1 cellular context compared by ENCODE assay signal in the genomic region with DNA sequence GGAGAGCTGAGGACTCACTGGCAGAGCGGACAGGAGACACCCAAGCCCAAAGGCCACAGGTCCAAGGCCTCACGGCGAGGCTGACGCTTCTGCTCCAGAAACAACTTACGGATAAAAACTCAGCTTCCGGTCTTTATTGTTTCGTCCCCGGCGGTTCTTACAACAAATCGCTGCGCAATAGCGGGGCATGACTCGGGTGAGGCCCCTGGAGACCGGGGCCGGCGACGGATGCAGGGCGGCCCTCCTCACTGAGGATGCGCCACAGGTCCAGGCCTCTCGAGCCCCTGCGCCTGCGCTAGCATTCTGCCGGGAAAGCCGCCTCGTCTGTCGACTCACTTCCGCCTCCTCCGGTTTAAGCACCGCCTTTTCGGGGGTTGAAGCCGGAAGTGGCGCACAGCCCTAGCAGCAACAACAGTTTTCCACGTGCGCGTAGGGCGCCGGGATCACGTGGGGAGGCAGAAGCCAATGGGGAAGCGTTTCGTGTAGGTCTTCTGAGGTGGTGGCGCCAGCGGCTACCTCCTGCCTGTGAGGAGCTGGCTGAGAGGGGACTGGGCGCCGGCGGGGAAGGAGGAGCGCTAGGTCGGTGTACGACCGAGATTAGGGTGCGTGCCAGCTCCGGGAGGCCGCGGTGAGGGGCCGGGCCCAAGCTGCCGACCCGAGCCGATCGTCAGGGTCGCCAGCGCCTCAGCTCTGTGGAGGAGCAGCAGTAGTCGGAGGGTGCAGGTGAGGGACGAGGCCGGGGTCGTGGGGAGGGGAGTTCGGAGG.
TF ChIP-seq lines count a peak whose summit lies in the region.

A gene (plus strand): TSS at position 494 of the 765 bp plus-strand sequence. CDS start 1,853 bp downstream, outside the sequence.
A gene with protein sequence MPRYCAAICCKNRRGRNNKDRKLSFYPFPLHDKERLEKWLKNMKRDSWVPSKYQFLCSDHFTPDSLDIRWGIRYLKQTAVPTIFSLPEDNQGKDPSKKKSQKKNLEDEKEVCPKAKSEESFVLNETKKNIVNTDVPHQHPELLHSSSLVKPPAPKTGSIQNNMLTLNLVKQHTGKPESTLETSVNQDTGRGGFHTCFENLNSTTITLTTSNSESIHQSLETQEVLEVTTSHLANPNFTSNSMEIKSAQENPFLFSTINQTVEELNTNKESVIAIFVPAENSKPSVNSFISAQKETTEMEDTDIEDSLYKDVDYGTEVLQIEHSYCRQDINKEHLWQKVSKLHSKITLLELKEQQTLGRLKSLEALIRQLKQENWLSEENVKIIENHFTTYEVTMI (minus strand): TSS at position 326 of the 765 bp plus-strand sequence. CDS start 137 bp downstream, at position 189.

TF ChIP-seq in GM12878, 131 proteins besides CTCF, POLR2A, EP300 and RAD21 (continued from another document):
- TF ChIP-seq, protein P1, sequence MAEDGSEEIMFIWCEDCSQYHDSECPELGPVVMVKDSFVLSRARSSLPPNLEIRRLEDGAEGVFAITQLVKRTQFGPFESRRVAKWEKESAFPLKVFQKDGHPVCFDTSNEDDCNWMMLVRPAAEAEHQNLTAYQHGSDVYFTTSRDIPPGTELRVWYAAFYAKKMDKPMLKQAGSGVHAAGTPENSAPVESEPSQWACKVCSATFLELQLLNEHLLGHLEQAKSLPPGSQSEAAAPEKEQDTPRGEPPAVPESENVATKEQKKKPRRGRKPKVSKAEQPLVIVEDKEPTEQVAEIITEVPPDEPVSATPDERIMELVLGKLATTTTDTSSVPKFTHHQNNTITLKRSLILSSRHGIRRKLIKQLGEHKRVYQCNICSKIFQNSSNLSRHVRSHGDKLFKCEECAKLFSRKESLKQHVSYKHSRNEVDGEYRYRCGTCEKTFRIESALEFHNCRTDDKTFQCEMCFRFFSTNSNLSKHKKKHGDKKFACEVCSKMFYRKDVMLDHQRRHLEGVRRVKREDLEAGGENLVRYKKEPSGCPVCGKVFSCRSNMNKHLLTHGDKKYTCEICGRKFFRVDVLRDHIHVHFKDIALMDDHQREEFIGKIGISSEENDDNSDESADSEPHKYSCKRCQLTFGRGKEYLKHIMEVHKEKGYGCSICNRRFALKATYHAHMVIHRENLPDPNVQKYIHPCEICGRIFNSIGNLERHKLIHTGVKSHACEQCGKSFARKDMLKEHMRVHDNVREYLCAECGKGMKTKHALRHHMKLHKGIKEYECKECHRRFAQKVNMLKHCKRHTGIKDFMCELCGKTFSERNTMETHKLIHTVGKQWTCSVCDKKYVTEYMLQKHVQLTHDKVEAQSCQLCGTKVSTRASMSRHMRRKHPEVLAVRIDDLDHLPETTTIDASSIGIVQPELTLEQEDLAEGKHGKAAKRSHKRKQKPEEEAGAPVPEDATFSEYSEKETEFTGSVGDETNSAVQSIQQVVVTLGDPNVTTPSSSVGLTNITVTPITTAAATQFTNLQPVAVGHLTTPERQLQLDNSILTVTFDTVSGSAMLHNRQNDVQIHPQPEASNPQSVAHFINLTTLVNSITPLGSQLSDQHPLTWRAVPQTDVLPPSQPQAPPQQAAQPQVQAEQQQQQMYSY (CRISPR knock-in tag; IDR thresholded peaks at IDR 0.05), result no peak
- TF ChIP-seq CBFB (IDR thresholded peaks at IDR 0.05; ENCODE audit: low read depth) (peak; percentile 70; the same call in 1 of the 2 replicates), ZNF622 (IDR thresholded peaks at IDR 0.05) (no peak), TCF3 (IDR thresholded peaks at IDR 0.05; ENCODE audit: borderline replicate concordance, insufficient read depth, low read depth, low read length) (peak; percentile 53; the same call in 1 of the 2 replicates), ZNF274 (IDR thresholded peaks at IDR 0.05; ENCODE audit: insufficient read depth, insufficient read length) (no peak), ZNF384 (IDR thresholded peaks at IDR 0.05; ENCODE audit: borderline replicate concordance, low read depth, low read length) (no peak), SPI1 (IDR thresholded peaks at IDR 0.05; ENCODE audit: borderline replicate concordance, insufficient read depth, low read depth, low read length) (peak; percentile 61; the same call in 1 of the 2 replicates), EED (IDR thresholded peaks at IDR 0.05; ENCODE audit: low read depth) (no peak; the same call in 1 of the 2 replicates), BHLHE40 (IDR thresholded peaks at IDR 0.05; ENCODE audit: borderline replicate concordance in 1 of 2, low read depth in 2 of 2, low read length in 1 of 2) (peak; percentile 91 to 95), EGR1 (IDR thresholded peaks at IDR 0.05; ENCODE audit: borderline replicate concordance in 1 of 2, low read depth in 2 of 2, low read length in 2 of 2) (peak in 1 of 2 experiments; percentile 25; a peak in 1 of 3 replicates), GATAD2B (conservative IDR thresholded peaks at IDR 0.05; ENCODE audit: low read depth) (0 out of 2 replicates have a peak, but pooled peaks have one; percentile 53), ZBED1 (IDR thresholded peaks at IDR 0.05; ENCODE audit: borderline replicate concordance) (no peak), ASH2L (IDR thresholded peaks at IDR 0.05; ENCODE audit: borderline replicate concordance, low read depth) (no peak), SRF (IDR thresholded peaks at IDR 0.05; ENCODE audit: low read depth in 2 of 2, low read length in 2 of 2) (peak; percentile 66 to 68; a peak in 3 of 4 replicates), CHD4 (IDR thresholded peaks at IDR 0.05) (no peak), CBX3 (IDR thresholded peaks at IDR 0.05; ENCODE audit: borderline replicate concordance, low read depth) (no peak), NRF1 (conservative IDR thresholded peaks at IDR 0.05; ENCODE audit: low read depth, low read length) (peak; percentile 98), JUNB (IDR thresholded peaks at IDR 0.05) (no peak), MYC (IDR thresholded peaks at IDR 0.05; ENCODE audit: insufficient read depth, insufficient read length, insufficient replicate concordance, low read length, severe bottlenecking) (peak; percentile 20), ZNF207 (IDR thresholded peaks at IDR 0.05; ENCODE audit: borderline replicate concordance) (no peak), MEF2A (IDR thresholded peaks at IDR 0.05; ENCODE audit: insufficient read depth, low read depth, low read length) (no peak), ZNF24 (IDR thresholded peaks at IDR 0.05) (no peak), SIN3A (IDR thresholded peaks at IDR 0.05; ENCODE audit: low read depth, low read length) (peak; percentile 88; the same call in 1 of the 2 replicates), SMAD1 (IDR thresholded peaks at IDR 0.05; ENCODE audit: low read depth, partially characterized antibody) (peak; percentile 26), TCF12 (IDR thresholded peaks at IDR 0.05; ENCODE audit: low read depth, low read length) (0 out of 2 replicates have a peak, but pooled peaks have one; percentile 2), IKZF1 (conservative IDR thresholded peaks at IDR 0.05) (peak; percentile 92), KDM1A (IDR thresholded peaks at IDR 0.05; ENCODE audit: borderline replicate concordance) (no peak), SUZ12 (IDR thresholded peaks at IDR 0.05; ENCODE audit: unreplicated experiment) (no peak), SMARCA5 (IDR thresholded peaks at IDR 0.05) (peak; percentile 84)
- TF ChIP-seq, protein P2, sequence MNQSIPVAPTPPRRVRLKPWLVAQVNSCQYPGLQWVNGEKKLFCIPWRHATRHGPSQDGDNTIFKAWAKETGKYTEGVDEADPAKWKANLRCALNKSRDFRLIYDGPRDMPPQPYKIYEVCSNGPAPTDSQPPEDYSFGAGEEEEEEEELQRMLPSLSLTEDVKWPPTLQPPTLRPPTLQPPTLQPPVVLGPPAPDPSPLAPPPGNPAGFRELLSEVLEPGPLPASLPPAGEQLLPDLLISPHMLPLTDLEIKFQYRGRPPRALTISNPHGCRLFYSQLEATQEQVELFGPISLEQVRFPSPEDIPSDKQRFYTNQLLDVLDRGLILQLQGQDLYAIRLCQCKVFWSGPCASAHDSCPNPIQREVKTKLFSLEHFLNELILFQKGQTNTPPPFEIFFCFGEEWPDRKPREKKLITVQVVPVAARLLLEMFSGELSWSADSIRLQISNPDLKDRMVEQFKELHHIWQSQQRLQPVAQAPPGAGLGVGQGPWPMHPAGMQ (IDR thresholded peaks at IDR 0.05; ENCODE audit: borderline replicate concordance), result no peak
- TF ChIP-seq, protein P3, sequence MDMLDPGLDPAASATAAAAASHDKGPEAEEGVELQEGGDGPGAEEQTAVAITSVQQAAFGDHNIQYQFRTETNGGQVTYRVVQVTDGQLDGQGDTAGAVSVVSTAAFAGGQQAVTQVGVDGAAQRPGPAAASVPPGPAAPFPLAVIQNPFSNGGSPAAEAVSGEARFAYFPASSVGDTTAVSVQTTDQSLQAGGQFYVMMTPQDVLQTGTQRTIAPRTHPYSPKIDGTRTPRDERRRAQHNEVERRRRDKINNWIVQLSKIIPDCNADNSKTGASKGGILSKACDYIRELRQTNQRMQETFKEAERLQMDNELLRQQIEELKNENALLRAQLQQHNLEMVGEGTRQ (IDR thresholded peaks at IDR 0.05; ENCODE audit: borderline replicate concordance, low read depth, low read length), result peak; percentile 96
- TF ChIP-seq, protein P4, sequence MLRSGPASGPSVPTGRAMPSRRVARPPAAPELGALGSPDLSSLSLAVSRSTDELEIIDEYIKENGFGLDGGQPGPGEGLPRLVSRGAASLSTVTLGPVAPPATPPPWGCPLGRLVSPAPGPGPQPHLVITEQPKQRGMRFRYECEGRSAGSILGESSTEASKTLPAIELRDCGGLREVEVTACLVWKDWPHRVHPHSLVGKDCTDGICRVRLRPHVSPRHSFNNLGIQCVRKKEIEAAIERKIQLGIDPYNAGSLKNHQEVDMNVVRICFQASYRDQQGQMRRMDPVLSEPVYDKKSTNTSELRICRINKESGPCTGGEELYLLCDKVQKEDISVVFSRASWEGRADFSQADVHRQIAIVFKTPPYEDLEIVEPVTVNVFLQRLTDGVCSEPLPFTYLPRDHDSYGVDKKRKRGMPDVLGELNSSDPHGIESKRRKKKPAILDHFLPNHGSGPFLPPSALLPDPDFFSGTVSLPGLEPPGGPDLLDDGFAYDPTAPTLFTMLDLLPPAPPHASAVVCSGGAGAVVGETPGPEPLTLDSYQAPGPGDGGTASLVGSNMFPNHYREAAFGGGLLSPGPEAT (IDR thresholded peaks at IDR 0.05; ENCODE audit: low read depth), result peak; percentile 52; the same call in 1 of the 2 replicates
- TF ChIP-seq, protein P5, sequence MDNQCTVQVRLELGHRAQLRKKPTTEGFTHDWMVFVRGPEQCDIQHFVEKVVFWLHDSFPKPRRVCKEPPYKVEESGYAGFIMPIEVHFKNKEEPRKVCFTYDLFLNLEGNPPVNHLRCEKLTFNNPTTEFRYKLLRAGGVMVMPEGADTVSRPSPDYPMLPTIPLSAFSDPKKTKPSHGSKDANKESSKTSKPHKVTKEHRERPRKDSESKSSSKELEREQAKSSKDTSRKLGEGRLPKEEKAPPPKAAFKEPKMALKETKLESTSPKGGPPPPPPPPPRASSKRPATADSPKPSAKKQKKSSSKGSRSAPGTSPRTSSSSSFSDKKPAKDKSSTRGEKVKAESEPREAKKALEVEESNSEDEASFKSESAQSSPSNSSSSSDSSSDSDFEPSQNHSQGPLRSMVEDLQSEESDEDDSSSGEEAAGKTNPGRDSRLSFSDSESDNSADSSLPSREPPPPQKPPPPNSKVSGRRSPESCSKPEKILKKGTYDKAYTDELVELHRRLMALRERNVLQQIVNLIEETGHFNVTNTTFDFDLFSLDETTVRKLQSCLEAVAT (IDR thresholded peaks at IDR 0.05), result no peak; the same call in 1 of the 2 replicates
TF ChIP-seq in GM12878: peak in this region for 65.
